Comparison of ENCODE assay signal across 9 cellular contexts in the genomic region with DNA sequence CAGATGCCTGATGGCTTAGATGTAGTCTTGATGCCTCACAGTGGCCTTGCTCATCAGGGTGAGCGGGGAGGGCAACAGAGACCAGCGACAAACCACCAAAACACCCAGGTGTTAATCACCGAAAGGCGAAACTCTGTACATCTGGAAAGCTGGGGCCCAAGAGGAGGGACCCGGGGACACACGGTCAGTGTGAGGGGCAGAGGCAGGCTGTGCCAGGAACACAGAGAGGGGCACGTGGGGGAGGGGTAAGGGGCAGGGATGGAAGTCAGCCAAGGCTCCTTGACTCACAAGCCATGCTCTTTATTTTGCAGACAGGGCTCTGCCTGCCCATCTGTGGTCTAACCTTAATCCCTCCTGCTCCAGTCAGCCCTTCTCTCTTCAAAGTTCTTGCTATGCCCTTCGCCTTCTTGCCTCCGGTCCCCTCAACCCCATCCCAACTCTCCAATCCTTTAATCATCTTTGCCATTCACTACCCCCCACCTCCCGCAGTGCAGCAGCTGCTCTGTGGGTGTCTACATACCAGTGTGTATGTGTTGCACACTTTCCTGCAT. TPM values are rescaled to one million over a fixed set of nuclear protein-coding genes. Genes with fewer than 3 reads are reported as not detected.
DNase-seq lines count a peak whose midpoint lies in the region; TF ChIP-seq lines count a peak whose summit lies in the region.
"Had no signal": no experiment of that assay in that cellular context is flagged by ENCODE, and none has a peak within 500 bp of the region (broad histone marks: within the 10 kb centered on the region; RNA-seq: fewer than 3 reads in every experiment).

No MANE protein-coding gene starts in this region.

- H3K4me3 ChIP-seq in GM08714 (ENCODE audit: low read length) (peak overlapping the region; percentile 38; the same call in 1 of the 2 replicates), NB4 (ENCODE audit: low read depth, low read length) (peak overlapping the region; percentile 92), endodermal cell (ENCODE audit: low read length) (no peak overlapping the region), retinal pigment epithelial cell (ENCODE audit: low read length) (peak overlapping the region; percentile 22), BE2C (ENCODE audit: low read depth, low read length) (no peak overlapping the region)

- no peak overlapping the region for H3K27ac ChIP-seq in endodermal cell (ENCODE audit: low read depth, low read length)

- no peaks in the 10 kb centered on the region for H3K36me3 Mint-ChIP-seq in endodermal cell (ENCODE audit: low read depth)

- H3K27ac Mint-ChIP-seq in endodermal cell, result no peak overlapping the region

- TF ChIP-seq CTCF in NB4 (IDR thresholded peaks at IDR 0.05; ENCODE audit: low read depth, low read length) (no peak), endodermal cell (conservative IDR thresholded peaks at IDR 0.05) (no peak), retinal pigment epithelial cell (conservative IDR thresholded peaks at IDR 0.05; ENCODE audit: low read depth, low read length) (no peak), BE2C (IDR thresholded peaks at IDR 0.05; ENCODE audit: low read depth, low read length) (no peak)

- H3K9me3 ChIP-seq in endodermal cell (ENCODE audit: control insufficient read depth, low read length) (no peaks in the 10 kb centered on the region), BE2C (no peaks in the 10 kb centered on the region)

- no peaks in the 10 kb centered on the region for H3K36me3 ChIP-seq in endodermal cell (ENCODE audit: control insufficient read depth, insufficient read depth, low read length)
- peaks cover 10% of the 10 kb centered on the region for H3K36me3 ChIP-seq in BE2C

- peaks cover 31% of the 10 kb centered on the region for H3K4me1 Mint-ChIP-seq in endodermal cell

- H3K27me3 ChIP-seq in endodermal cell (ENCODE audit: control insufficient read depth, insufficient read depth, low read length, poor library complexity, severe bottlenecking) (no peaks in the 10 kb centered on the region), BE2C (no peaks in the 10 kb centered on the region)

- no peak overlapping the region for H3K9ac ChIP-seq in endodermal cell (ENCODE audit: extremely low read depth, low read length, poor library complexity, severe bottlenecking)

- 83 to 86% methylated on average over 1 to 10 of the region's 10 CpGs for WGBS in endodermal cell (ENCODE audit: insufficient coverage in 1 of 2, insufficient read length in 1 of 2), 2 experiments

- peaks cover 14% of the 10 kb centered on the region for H3K4me1 ChIP-seq in endodermal cell (ENCODE audit: control insufficient read depth, insufficient read depth, low read length)
- H3K4me1 ChIP-seq in BE2C, result peaks cover 14% of the 10 kb centered on the region

- H3K9me3 Mint-ChIP-seq in endodermal cell, result no peaks in the 10 kb centered on the region

- no peak overlapping the region for H3K4me3 Mint-ChIP-seq in endodermal cell

- no peaks in the 10 kb centered on the region for H3K27me3 Mint-ChIP-seq in endodermal cell (ENCODE audit: insufficient read depth)

- no peak for TF ChIP-seq POLR2A in NB4 (IDR thresholded peaks at IDR 0.05; ENCODE audit: extremely low read depth, insufficient read length)

- DNase-seq in NB4 (ENCODE audit: low read depth) (no peak), endodermal cell (peak; percentile 46), retinal pigment epithelial cell (ENCODE audit: low read depth) (peak; percentile 48), NCI-H526 treated with DMSO at 0.1 percent for 48 hours (lab: John Stamatoyannopoulos, UW) (no peak), cerebellum (ENCODE audit: low spot score) (no peak), BE2C (no peak), NCI-H774 (lab: John Stamatoyannopoulos, UW) (no peak)
- DNase-seq: amniotic stem cell had no signal

RNA-seq across cellular contexts. Expression of gene MEF2D, which starts 4.3 kb away (rescaled TPM):
- total RNA-seq in endodermal cell, result 10 to 100 TPM; 10.5 to 12.8 TPM
- polyA plus RNA-seq in endodermal cell (2013, experiment 1 of 2), result 11.5 TPM
- 11.3 TPM for polyA plus RNA-seq in endodermal cell (2013, experiment 2 of 2)
- 6.5 TPM for total RNA-seq in cerebellum
- 55.3 TPM for polyA plus RNA-seq in BE2C (2012; ENCODE audit: insufficient read depth, insufficient read length, low read depth)

Comparison
In these comparisons a context has a peak if more than half of its experiments do, and no peak if none do; other contexts are left out.
1. H3K4me3 ChIP-seq: peak in GM08714 (single experiment), NB4 (single experiment) and retinal pigment epithelial cell (single experiment); none in endodermal cell (single experiment) and BE2C (single experiment).
2. DNase-seq: peak in endodermal cell (single experiment) and retinal pigment epithelial cell (single experiment); none in NB4 (single experiment), NCI-H526 treated with DMSO at 0.1 percent for 48 hours (single experiment), cerebellum (single experiment), BE2C (single experiment) and NCI-H774 (single experiment).